21 cellular contexts compared by ENCODE assay signal in genomic region chr18:59263566-59264135, GRCh38. TPM values are rescaled to one million over a fixed set of nuclear protein-coding genes. Genes with fewer than 3 reads are reported as not detected.
DNase-seq lines count a peak whose midpoint lies in the region; ATAC-seq and TF ChIP-seq lines count a peak whose summit lies in the region.
"Had no signal": no experiment of that assay in that cellular context is flagged by ENCODE, and none has a peak within 500 bp of the region (broad histone marks: within the 10 kb centered on the region; RNA-seq: fewer than 3 reads in every experiment).

No MANE protein-coding gene starts in this region.

- H3K4me1 ChIP-seq in GM23338 (ENCODE audit: insufficient read depth) (peaks cover 36% of the 10 kb centered on the region), PC-9 (replicated peaks; ENCODE audit: insufficient read depth) (no peaks in the 10 kb centered on the region), esophagus muscularis mucosa (peaks cover 8 to 24% (median 22%) of the 10 kb centered on the region in 4 donors), osteoblast (ENCODE audit: insufficient read depth, low read length) (no peaks in the 10 kb centered on the region), thyroid gland (peaks cover 5 to 8% of the 10 kb centered on the region in 2 donors), ovary (ENCODE audit: insufficient read depth) (no peaks in the 10 kb centered on the region)

- H2AFZ ChIP-seq in GM23338 (no peak overlapping the region), PC-9 (no peak overlapping the region), osteoblast (ENCODE audit: low read length) (no peak overlapping the region)

- peaks cover 94% of the 10 kb centered on the region for H3K27me3 ChIP-seq in GM23338 (ENCODE audit: insufficient read depth)
- H3K27me3 ChIP-seq in PC-9 (ENCODE audit: insufficient read depth, low read depth) = peaks cover 4% of the 10 kb centered on the region; the same call in 1 of the 2 replicates
- peaks cover 0 to 63% (median 45%) of the 10 kb centered on the region in 4 donors for H3K27me3 ChIP-seq in esophagus muscularis mucosa
- peaks cover 61% of the 10 kb centered on the region for H3K27me3 ChIP-seq in osteoblast (ENCODE audit: insufficient read depth, low read length)
- peaks cover 34% of the 10 kb centered on the region for H3K27me3 ChIP-seq in thyroid gland
- H3K27me3 ChIP-seq in ovary = no peaks in the 10 kb centered on the region

- 9% methylated on average over 13 of the region's 17 CpGs for WGBS in esophagus muscularis mucosa
- WGBS in thyroid gland, 2 donors = 12 to 14% methylated on average over 17 of the region's 17 CpGs
- WGBS in ovary, 3 donors = 3 to 4% (median 4%) methylated on average over 17 of the region's 17 CpGs

- H3K4me3 ChIP-seq in GM23338 (peak overlapping the region; percentile 57), PC-9 (no peak overlapping the region), esophagus muscularis mucosa (no peak overlapping the region), osteoblast (ENCODE audit: insufficient read depth, low read length) (no peak overlapping the region), thyroid gland (replicated peaks in 1 of 3) (no peak overlapping the region), ovary (no peak overlapping the region)

- no peak for TF ChIP-seq EP300 in esophagus muscularis mucosa (IDR thresholded peaks at IDR 0.05)
- no peak for TF ChIP-seq EP300 in ovary (IDR thresholded peaks at IDR 0.05)

- no peak overlapping the region for H3K27ac ChIP-seq in GM23338 (ENCODE audit: low read depth)
- H3K27ac ChIP-seq in PC-9 = no peak overlapping the region
- H3K27ac ChIP-seq in esophagus muscularis mucosa (replicated peaks in 1 of 4) = no peak overlapping the region
- H3K27ac ChIP-seq in osteoblast (ENCODE audit: low read depth, low read length) = no peak overlapping the region
- no peak overlapping the region for H3K27ac ChIP-seq in thyroid gland
- no peak overlapping the region for H3K27ac ChIP-seq in ovary

- H3K4me3 Mint-ChIP-seq in GM23338 = peak overlapping the region; percentile 67
- H3K4me3 Mint-ChIP-seq: activated T-helper 17 cell treated with anti-CD3 and anti-CD28 coated beads, Interleukin-2, amount 50 U/mL, for 72 hours had no signal

- no TSS peak for BruUV-seq in PC-9 (replicated peaks; lab: Mats Ljungman, UMichigan)

- POLR2A ChIA-PET in PC-9 (lab: Charles Lee; ENCODE audit: unreplicated experiment) = no interaction called here

- ATAC-seq in GM23338 (no peak), HG02970 (IDR thresholded peaks at IDR 0.05; ENCODE audit: low FRiP score, unreplicated experiment) (no peak)
- ATAC-seq: activated T-helper 17 cell treated with anti-CD3 and anti-CD28 coated beads, Interleukin-2, amount 50 U/mL, for 72 hours; left ventricle myocardium superior; T-cell had no signal

- CTCF ChIA-PET in PC-9 (lab: Charles Lee) = no interaction called here

- peaks cover 7% of the 10 kb centered on the region; the same call in 1 of the 3 replicates for H3K9me3 Mint-ChIP-seq in GM23338
- H3K9me3 Mint-ChIP-seq: activated T-helper 17 cell treated with anti-CD3 and anti-CD28 coated beads, Interleukin-2, amount 50 U/mL, for 72 hours; T-cell had no signal

- TF ChIP-seq POLR2A in esophagus muscularis mucosa (IDR thresholded peaks at IDR 0.05; ENCODE audit: low read depth) = no peak
- no peak for TF ChIP-seq POLR2A in thyroid gland (IDR thresholded peaks at IDR 0.05)
- TF ChIP-seq POLR2A in ovary (IDR thresholded peaks at IDR 0.05) = no peak

- H3K79me2 ChIP-seq in GM23338 (replicated peaks; ENCODE audit: insufficient read depth) (no peaks in the 10 kb centered on the region), PC-9 (ENCODE audit: low read depth) (no peaks in the 10 kb centered on the region), osteoblast (ENCODE audit: insufficient read depth, low read length) (no peaks in the 10 kb centered on the region)

- peaks cover 10% of the 10 kb centered on the region; the same call in 1 of the 2 replicates for H4K20me1 ChIP-seq in GM23338 (replicated peaks; ENCODE audit: insufficient read depth)
- H4K20me1 ChIP-seq in PC-9 (ENCODE audit: insufficient read depth) = no peaks in the 10 kb centered on the region
- H4K20me1 ChIP-seq in osteoblast (ENCODE audit: insufficient read depth, low read length) = no peaks in the 10 kb centered on the region

- H3K27ac Mint-ChIP-seq in GM23338 = no peak overlapping the region
- H3K27ac Mint-ChIP-seq: activated T-helper 17 cell treated with anti-CD3 and anti-CD28 coated beads, Interleukin-2, amount 50 U/mL, for 72 hours; T-cell had no signal

- H3K4me2 ChIP-seq in GM23338 (peak overlapping the region; percentile 79), PC-9 (0 out of 2 replicates have a peak overlapping the region, but pooled peaks have one; percentile 21), osteoblast (ENCODE audit: insufficient read depth, low read length) (no peak overlapping the region)

- DNase-seq in GM23338 (ENCODE audit: low spot score) (no peak), PC-9 (no peak), esophagus muscularis mucosa (ENCODE audit: extremely low spot score) (peak; percentile 66), osteoblast (ENCODE audit: insufficient read length, low spot score, missing footprints) (peak; percentile 65), KG1 (lab: John Stamatoyannopoulos, UW) (no peak), thyroid gland (no peak), ovary (no peak)
- DNase-seq: activated CD4-positive, alpha-beta T cell treated with anti-CD3 and anti-CD28 coated beads, Interleukin-2, amount 50 U/mL, for 1 hour; effector memory CD4-positive, alpha-beta T cell; head of caudate nucleus; Karpas-422; left ventricle myocardium superior; NCI-H1048; NCI-H1930; NCI-H226; OCI-M1; T-cell; trophoblast cell had no signal

- no peaks in the 10 kb centered on the region; the same call in 1 of the 2 replicates for H3K36me3 ChIP-seq in GM23338 (ENCODE audit: insufficient read depth)
- no peaks in the 10 kb centered on the region for H3K36me3 ChIP-seq in PC-9 (ENCODE audit: low read depth)
- H3K36me3 ChIP-seq in esophagus muscularis mucosa = no peaks in the 10 kb centered on the region
- H3K36me3 ChIP-seq in osteoblast (ENCODE audit: insufficient read depth, low read length) = no peaks in the 10 kb centered on the region
- no peaks in the 10 kb centered on the region for H3K36me3 ChIP-seq in thyroid gland
- H3K36me3 ChIP-seq in ovary = no peaks in the 10 kb centered on the region

- intact Hi-C loops in PC-9 (cut with micrococcal nuclease; ENCODE audit: unreplicated experiment) = no loop called here
- intact Hi-C loops in esophagus muscularis mucosa (cut with DNase I) = no loop called here
- intact Hi-C loops in thyroid gland (cut with DNase I) = no loop called here
- intact Hi-C loops in ovary (cut with DNase I) = no loop called here

- H3K9me2 ChIP-seq in GM23338 (ENCODE audit: insufficient read depth) (no peaks in the 10 kb centered on the region), PC-9 (ENCODE audit: insufficient read depth) (no peaks in the 10 kb centered on the region)

- no peaks in the 10 kb centered on the region; the same call in 2 of the 3 replicates for H3K36me3 Mint-ChIP-seq in GM23338 (ENCODE audit: low read depth)
- H3K36me3 Mint-ChIP-seq: T-cell had no signal

- TF ChIP-seq CTCF in GM23338 (conservative IDR thresholded peaks at IDR 0.05; ENCODE audit: low read depth in 2 of 2) (no peak), PC-9 (conservative IDR thresholded peaks at IDR 0.05) (no peak), esophagus muscularis mucosa (IDR thresholded peaks at IDR 0.05) (no peak), osteoblast (IDR thresholded peaks at IDR 0.05; ENCODE audit: extremely low read depth, low read depth, low read length) (no peak), thyroid gland (IDR thresholded peaks at IDR 0.05) (no peak), ovary (IDR thresholded peaks at IDR 0.05) (no peak)

- H3K4me1 Mint-ChIP-seq in GM23338 = peaks cover 22% of the 10 kb centered on the region

- H3K9me3 ChIP-seq in PC-9 (ENCODE audit: insufficient read depth, low read depth) = no peaks in the 10 kb centered on the region
- no peaks in the 10 kb centered on the region for H3K9me3 ChIP-seq in esophagus muscularis mucosa
- H3K9me3 ChIP-seq in osteoblast (ENCODE audit: low read depth, low read length) = no peaks in the 10 kb centered on the region
- H3K9me3 ChIP-seq in thyroid gland = no peaks in the 10 kb centered on the region
- H3K9me3 ChIP-seq in ovary = no peaks in the 10 kb centered on the region

- H3K27me3 Mint-ChIP-seq in GM23338 (ENCODE audit: insufficient read depth, low read depth, poor library complexity) = peaks cover 83% of the 10 kb centered on the region

- H3F3A ChIP-seq in GM23338 (replicated peaks; ENCODE audit: low read depth) (0 out of 2 replicates have a peak, but pooled peaks cover 3% of the 10 kb centered on the region), PC-9 (ENCODE audit: insufficient read depth, low read depth) (no peaks in the 10 kb centered on the region)

RNA-seq across cellular contexts. Expression of gene RAX, which starts 9.6 kb away (rescaled TPM):
- 0.03 and 0.08 TPM in 2 replicates for total RNA-seq in GM23338 (2014; rRNA removed; shearing (Covaris generic))
- polyA plus RNA-seq in GM23338 (2016; fragmentation: Nextera tagmentation; extraction: Ambion mirVana) (0.16 and 0.68 TPM in 2 replicates), ovary (not detected)
- total RNA-seq in PC-9 (2021) (not detected in 2 replicates), esophagus muscularis mucosa (not detected), osteoblast (not detected in 2 replicates), thyroid gland (not detected), ovary (not detected)
- total RNA-seq: left ventricle myocardium superior, T-cell had no signal
- polyA plus RNA-seq: adipose tissue had no signal

RNA-seq across cellular contexts. Expression of gene GRP, which starts 43.7 kb away (rescaled TPM):
- not detected in 2 replicates for total RNA-seq in GM23338 (2014; rRNA removed; shearing (Covaris generic))
- not detected in 2 replicates for polyA plus RNA-seq in GM23338 (2016; fragmentation: Nextera tagmentation; extraction: Ambion mirVana)
- not detected in 2 replicates for total RNA-seq in PC-9 (2021)
- total RNA-seq in esophagus muscularis mucosa = 1 to 10 TPM in 3 of 4 donors, under 1 TPM in 1; 0.98 to 7.9 (median 2.5) TPM
- total RNA-seq in osteoblast = not detected in 2 replicates
- 1 to 10 TPM in 2 of 4 donors, under 1 TPM in 1, not detected in 1; 0.67 to 8.6 (median 2.9) TPM for total RNA-seq in thyroid gland
- total RNA-seq in ovary = 1 to 10 TPM in 1 of 7 donors, not detected in 6; 1.1 TPM
- polyA plus RNA-seq in ovary = not detected
- total RNA-seq: activated T-helper 17 cell treated with anti-CD3 and anti-CD28 coated beads, Interleukin-2, amount 50 U/mL, for 72 hours; left ventricle myocardium superior; T-cell had no signal

RNA-seq across cellular contexts. Expression of gene CPLX4, which starts 54.8 kb away (rescaled TPM):
- total RNA-seq in GM23338 (2014; rRNA removed; shearing (Covaris generic)) = not detected in 2 replicates
- polyA plus RNA-seq in GM23338 (2016; fragmentation: Nextera tagmentation; extraction: Ambion mirVana) (not detected in 2 replicates), ovary (not detected)
- total RNA-seq in PC-9 (2021) (not detected in 2 replicates), esophagus muscularis mucosa (not detected), osteoblast (not detected in 2 replicates), thyroid gland (not detected), ovary (not detected)
- total RNA-seq: activated T-helper 17 cell treated with anti-CD3 and anti-CD28 coated beads, Interleukin-2, amount 50 U/mL, for 72 hours; left ventricle myocardium superior; T-cell had no signal

Comparison
In these comparisons a context has a peak if more than half of its experiments do, and no peak if none do; other contexts are left out.
1. DNase-seq: peak in esophagus muscularis mucosa (single experiment) and osteoblast (single experiment); none in GM23338 (single experiment), PC-9 (0 of 2), KG1 (single experiment), thyroid gland (0 of 2) and ovary (0 of 5).